ENCODE assay signal across 1 cellular context in genomic region chr20:63855363-63856110, GRCh38.
TF ChIP-seq lines count a peak whose summit lies in the region.

No MANE protein-coding gene starts in this region.

TF ChIP-seq in GM23338, 12 proteins besides CTCF, POLR2A, EP300 and RAD21:
- TF ChIP-seq ZNF331 (CRISPR knock-in tag; IDR thresholded peaks at IDR 0.05; ENCODE audit: low read depth): no peak
- TF ChIP-seq POLR2AphosphoS5 (IDR thresholded peaks at IDR 0.05; ENCODE audit: low read depth): peak; percentile 12; the same call in 1 of the 2 replicates
- TF ChIP-seq CREB1 (CRISPR knock-in tag; IDR thresholded peaks at IDR 0.05; ENCODE audit: low read depth): no peak
- TF ChIP-seq ZNF462 (CRISPR knock-in tag; IDR thresholded peaks at IDR 0.05): no peak
TF ChIP-seq in GM23338: peak in this region for 1.
